Comparison of ENCODE assay signal across 13 cellular contexts in genomic region chr14:104974146-104974541, GRCh38. TPM values are rescaled to one million over a fixed set of nuclear protein-coding genes. Genes with fewer than 3 reads are reported as not detected.
A peak's percentile ranks its signal among the peaks of the same experiment; 100 is the strongest.
DNase-seq lines count a peak whose midpoint lies in the region; ATAC-seq, FAIRE-seq and TF ChIP-seq lines count a peak whose summit lies in the region.
"Had no signal": no experiment of that assay in that cellular context is flagged by ENCODE, and none has a peak within 500 bp of the region (broad histone marks: within the 10 kb centered on the region; RNA-seq: fewer than 3 reads in every experiment).

No MANE protein-coding gene starts in this region.

- 43% methylated on average over 12 of the region's 13 CpGs for WGBS in esophagus muscularis mucosa
- WGBS in small intestine, 3 donors, result 67 to 77% (median 70%) methylated on average over 13 of the region's 13 CpGs

- peak; percentile 52 for DNase-seq in natural killer cell treated with Interleukin-12 subunit alpha and Interleukin-12 subunit beta and Interleukin-15 and Interleukin-18, amount 100 ng/mL, for 72 hours (ENCODE audit: low spot score)
- no peak for DNase-seq in natural killer cell
- no peak for DNase-seq in esophagus muscularis mucosa (ENCODE audit: extremely low spot score)
- DNase-seq in osteocyte (ENCODE audit: extremely low spot score, unreplicated experiment), result no peak
- no peak for DNase-seq in small intestine
- no peak for DNase-seq in UCSD-AML1 (lab: John Stamatoyannopoulos, UW; ENCODE audit: unreplicated experiment)
- DNase-seq in type B pancreatic cell (ENCODE audit: extremely low spot score, unreplicated experiment), result no peak
- DNase-seq: NCI-H2029 treated with DMSO at 0.1 percent for 48 hours, NCI-H82 had no signal

- no peak for TF ChIP-seq POLR2A in esophagus muscularis mucosa (IDR thresholded peaks at IDR 0.05; ENCODE audit: low read depth)

- no peaks in the 10 kb centered on the region for H3K9me3 ChIP-seq in esophagus muscularis mucosa
- no peaks in the 10 kb centered on the region for H3K9me3 ChIP-seq in small intestine (ENCODE audit: control insufficient read depth, low read depth)
- H3K9me3 ChIP-seq: SJSA1 had no signal

- no peaks in the 10 kb centered on the region for H3K36me3 Mint-ChIP-seq in natural killer cell treated with Interleukin-12 subunit alpha and Interleukin-12 subunit beta and Interleukin-15 and Interleukin-18, amount 100 ng/mL, for 72 hours
- H3K36me3 Mint-ChIP-seq in natural killer cell, result no peaks in the 10 kb centered on the region
- H3K36me3 Mint-ChIP-seq in osteocyte (ENCODE audit: unreplicated experiment), result no peaks in the 10 kb centered on the region
- H3K36me3 Mint-ChIP-seq in type B pancreatic cell, result no peaks in the 10 kb centered on the region
- H3K36me3 Mint-ChIP-seq: activated naive CD4-positive, alpha-beta T cell treated with anti-CD3 and anti-CD28 coated beads, Interleukin-2, amount 50 U/mL, for 24 hours had no signal

- no peak overlapping the region for H3K4me3 Mint-ChIP-seq in natural killer cell treated with Interleukin-12 subunit alpha and Interleukin-12 subunit beta and Interleukin-15 and Interleukin-18, amount 100 ng/mL, for 72 hours
- H3K4me3 Mint-ChIP-seq in natural killer cell (no peak overlapping the region), osteocyte (ENCODE audit: unreplicated experiment) (peak overlapping the region; percentile 27), type B pancreatic cell (no peak overlapping the region)
- H3K4me3 Mint-ChIP-seq: activated naive CD4-positive, alpha-beta T cell treated with anti-CD3 and anti-CD28 coated beads, Interleukin-2, amount 50 U/mL, for 24 hours had no signal

- H3K4me1 Mint-ChIP-seq in natural killer cell treated with Interleukin-12 subunit alpha and Interleukin-12 subunit beta and Interleukin-15 and Interleukin-18, amount 100 ng/mL, for 72 hours (ENCODE audit: low read depth in 2 of 2), result peaks cover 6 to 9% of the 10 kb centered on the region in 2 donors
- H3K4me1 Mint-ChIP-seq in natural killer cell (peaks cover 11 to 24% of the 10 kb centered on the region in 2 donors), osteocyte (ENCODE audit: unreplicated experiment) (peaks cover 83% of the 10 kb centered on the region), type B pancreatic cell (ENCODE audit: unreplicated experiment) (peaks cover 5% of the 10 kb centered on the region)

- H3K4me3 ChIP-seq in esophagus muscularis mucosa, result peak overlapping the region; percentile 17 to 47 (median 28)
- no peak overlapping the region for H3K4me3 ChIP-seq in small intestine (ENCODE audit: low read depth in 1 of 2, low read length in 2 of 2)
- H3K4me3 ChIP-seq: SJSA1 had no signal

- H3K27me3 ChIP-seq in esophagus muscularis mucosa, result no peaks in the 10 kb centered on the region
- peaks cover 0 to 4% of the 10 kb centered on the region in 2 donors for H3K27me3 ChIP-seq in small intestine (ENCODE audit: control insufficient read depth in 2 of 2, insufficient read depth in 2 of 2, low read length in 2 of 2)
- H3K27me3 ChIP-seq: SJSA1 had no signal

- H3K9me3 Mint-ChIP-seq in natural killer cell treated with Interleukin-12 subunit alpha and Interleukin-12 subunit beta and Interleukin-15 and Interleukin-18, amount 100 ng/mL, for 72 hours, result no peaks in the 10 kb centered on the region
- H3K9me3 Mint-ChIP-seq in natural killer cell, result no peaks in the 10 kb centered on the region
- H3K9me3 Mint-ChIP-seq in osteocyte (ENCODE audit: unreplicated experiment), result no peaks in the 10 kb centered on the region
- no peaks in the 10 kb centered on the region for H3K9me3 Mint-ChIP-seq in type B pancreatic cell
- H3K9me3 Mint-ChIP-seq: activated naive CD4-positive, alpha-beta T cell treated with anti-CD3 and anti-CD28 coated beads, Interleukin-2, amount 50 U/mL, for 24 hours had no signal

- no peak overlapping the region for H3K27ac Mint-ChIP-seq in natural killer cell treated with Interleukin-12 subunit alpha and Interleukin-12 subunit beta and Interleukin-15 and Interleukin-18, amount 100 ng/mL, for 72 hours
- H3K27ac Mint-ChIP-seq in natural killer cell, result no peak overlapping the region
- peak overlapping the region; percentile 93 for H3K27ac Mint-ChIP-seq in osteocyte (ENCODE audit: unreplicated experiment)
- H3K27ac Mint-ChIP-seq in type B pancreatic cell, result no peak overlapping the region
- H3K27ac Mint-ChIP-seq: activated naive CD4-positive, alpha-beta T cell treated with anti-CD3 and anti-CD28 coated beads, Interleukin-2, amount 50 U/mL, for 24 hours had no signal

- intact Hi-C loops in natural killer cell (cut with micrococcal nuclease) (loop anchor here (10.0 kb wide), 1 partner anchor 381 kb away; no protein-coding TSS in a partner anchor), esophagus muscularis mucosa (cut with DNase I) (loop anchor here (5.0 kb wide), 1 partner anchor 42 kb away; no protein-coding TSS in a partner anchor)

- H3K27me3 Mint-ChIP-seq in natural killer cell treated with Interleukin-12 subunit alpha and Interleukin-12 subunit beta and Interleukin-15 and Interleukin-18, amount 100 ng/mL, for 72 hours, result peaks cover 8 to 10% of the 10 kb centered on the region in 2 donors
- H3K27me3 Mint-ChIP-seq in natural killer cell (ENCODE audit: low read depth in 2 of 2), result peaks cover 8 to 19% of the 10 kb centered on the region in 2 donors
- H3K27me3 Mint-ChIP-seq in osteocyte (ENCODE audit: unreplicated experiment), result no peaks in the 10 kb centered on the region
- H3K27me3 Mint-ChIP-seq in type B pancreatic cell, result peaks cover 11% of the 10 kb centered on the region

- ATAC-seq in natural killer cell treated with Interleukin-12 subunit alpha and Interleukin-12 subunit beta and Interleukin-15 and Interleukin-18, amount 100 ng/mL, for 72 hours, result no peak
- ATAC-seq in natural killer cell (no peak), HG03439 (IDR thresholded peaks at IDR 0.05; ENCODE audit: unreplicated experiment) (no peak)

- H3K27ac ChIP-seq in esophagus muscularis mucosa (replicated peaks in 1 of 4) (peak overlapping the region; percentile 87 to 99 (median 94)), small intestine (ENCODE audit: low read depth in 1 of 2, low read length in 1 of 2) (peak overlapping the region in 1 of 2 donors; percentile 30)
- H3K27ac ChIP-seq: HL-60 had no signal

- no peak for TF ChIP-seq EP300 in esophagus muscularis mucosa (IDR thresholded peaks at IDR 0.05)

- no peaks in the 10 kb centered on the region for H3K36me3 ChIP-seq in esophagus muscularis mucosa
- H3K36me3 ChIP-seq in small intestine (ENCODE audit: control insufficient read depth in 2 of 2, insufficient read depth in 2 of 2, low read length in 2 of 2), result no peaks in the 10 kb centered on the region
- H3K36me3 ChIP-seq: SJSA1 had no signal

- peaks cover 77 to 100% (median 98%) of the 10 kb centered on the region in 4 donors for H3K4me1 ChIP-seq in esophagus muscularis mucosa
- H3K4me1 ChIP-seq in small intestine (ENCODE audit: control insufficient read depth in 2 of 2, insufficient read depth in 1 of 2, low read depth in 1 of 2, low read length in 1 of 2), result peaks cover 1 to 5% of the 10 kb centered on the region in 2 donors

- no peak for FAIRE-seq in small intestine (lab: Jason Lieb, UNC)

- TF ChIP-seq CTCF in natural killer cell (IDR thresholded peaks at IDR 0.05) (no peak), esophagus muscularis mucosa (IDR thresholded peaks at IDR 0.05) (no peak), osteocyte (IDR thresholded peaks at IDR 0.05) (no peak), type B pancreatic cell (conservative IDR thresholded peaks at IDR 0.05) (no peak)

RNA-seq across cellular contexts. Expression of gene AHNAK2, which starts 4.0 kb away (rescaled TPM):
- total RNA-seq in natural killer cell treated with Interleukin-12 subunit alpha and Interleukin-12 subunit beta and Interleukin-15 and Interleukin-18, amount 100 ng/mL, for 72 hours, result not detected
- total RNA-seq in natural killer cell (under 1 TPM in 1 of 3 donors, not detected in 2; 0.05 TPM), esophagus muscularis mucosa (100 to 1,000 TPM in 3 of 4 donors, 10 to 100 TPM in 1; 95.3 to 277 (median 195) TPM), osteocyte (145 and 183 TPM in 2 replicates), type B pancreatic cell (ENCODE audit: low replicate concordance) (1.1 and 2.0 TPM in 2 replicates)
- 1 to 10 TPM in 1 of 3 donors, under 1 TPM in 2; under 0.01 to 6.3 (median under 0.01) TPM for polyA plus RNA-seq in small intestine

RNA-seq across cellular contexts. Expression of gene CLBA1, which starts 11.4 kb away (rescaled TPM):
- 1 to 10 TPM; 1.2 to 1.5 TPM for total RNA-seq in natural killer cell treated with Interleukin-12 subunit alpha and Interleukin-12 subunit beta and Interleukin-15 and Interleukin-18, amount 100 ng/mL, for 72 hours
- 1 to 10 TPM; 1.2 to 1.8 (median 1.3) TPM for total RNA-seq in natural killer cell
- total RNA-seq in esophagus muscularis mucosa, result 1 to 10 TPM; 3.7 to 9.8 (median 6.7) TPM
- 7.5 and 7.7 TPM in 2 replicates for total RNA-seq in osteocyte
- polyA plus RNA-seq in small intestine, result 1 to 10 TPM in 2 of 3 donors, under 1 TPM in 1; 0.89 to 5.0 (median 1.4) TPM
- total RNA-seq in type B pancreatic cell (ENCODE audit: low replicate concordance), result 16.2 and 18.8 TPM in 2 replicates

RNA-seq across cellular contexts. Expression of gene CDCA4, which starts 46.7 kb away (rescaled TPM):
- total RNA-seq in natural killer cell treated with Interleukin-12 subunit alpha and Interleukin-12 subunit beta and Interleukin-15 and Interleukin-18, amount 100 ng/mL, for 72 hours, result 10 to 100 TPM; 39.9 to 71.5 TPM
- total RNA-seq in natural killer cell (10 to 100 TPM; 10.3 to 20.7 (median 16.6) TPM), esophagus muscularis mucosa (1 to 10 TPM; 5.0 to 8.0 (median 6.0) TPM), osteocyte (14.6 and 17.4 TPM in 2 replicates), type B pancreatic cell (ENCODE audit: low replicate concordance) (21.2 and 29.7 TPM in 2 replicates)
- polyA plus RNA-seq in small intestine, result 10 to 100 TPM in 1 of 3 donors, 1 to 10 TPM in 2; 2.7 to 10.9 (median 2.9) TPM

RNA-seq across cellular contexts. Expression of gene PLD4, which starts 49.5 kb away (rescaled TPM):
- not detected for total RNA-seq in natural killer cell treated with Interleukin-12 subunit alpha and Interleukin-12 subunit beta and Interleukin-15 and Interleukin-18, amount 100 ng/mL, for 72 hours
- total RNA-seq in natural killer cell, result 1 to 10 TPM; 1.7 to 7.2 (median 2.9) TPM
- under 1 TPM; under 0.01 to 0.50 (median 0.15) TPM for total RNA-seq in esophagus muscularis mucosa
- 0.05 and 0.18 TPM in 2 replicates for total RNA-seq in osteocyte
- 1 to 10 TPM in 1 of 3 donors, under 1 TPM in 1, not detected in 1; 0.42 to 1.4 TPM for polyA plus RNA-seq in small intestine
- 0.17 TPM in 2 replicates for total RNA-seq in type B pancreatic cell (ENCODE audit: low replicate concordance)
- total RNA-seq: SJSA1 had no signal

Comparison
In these comparisons a context has a peak if more than half of its experiments do, and no peak if none do; other contexts are left out.
1. H3K4me3 ChIP-seq: peak in esophagus muscularis mucosa (4 of 4); none in small intestine (0 of 2).
2. RNA of gene AHNAK2, which starts 4.0 kb away (total RNA-seq): 95.3 to 277 TPM in esophagus muscularis mucosa and 145 to 183 TPM in osteocyte; 1.1 to 2.0 TPM in type B pancreatic cell, not detected in natural killer cell treated with Interleukin-12 subunit alpha and Interleukin-12 subunit beta and Interleukin-15 and Interleukin-18, amount 100 ng/mL, for 72 hours and 0.05 TPM in natural killer cell; every median in the first group is over 10 times any median in the second.